ENCODE assay signal across 1 cellular context in the genomic region with DNA sequence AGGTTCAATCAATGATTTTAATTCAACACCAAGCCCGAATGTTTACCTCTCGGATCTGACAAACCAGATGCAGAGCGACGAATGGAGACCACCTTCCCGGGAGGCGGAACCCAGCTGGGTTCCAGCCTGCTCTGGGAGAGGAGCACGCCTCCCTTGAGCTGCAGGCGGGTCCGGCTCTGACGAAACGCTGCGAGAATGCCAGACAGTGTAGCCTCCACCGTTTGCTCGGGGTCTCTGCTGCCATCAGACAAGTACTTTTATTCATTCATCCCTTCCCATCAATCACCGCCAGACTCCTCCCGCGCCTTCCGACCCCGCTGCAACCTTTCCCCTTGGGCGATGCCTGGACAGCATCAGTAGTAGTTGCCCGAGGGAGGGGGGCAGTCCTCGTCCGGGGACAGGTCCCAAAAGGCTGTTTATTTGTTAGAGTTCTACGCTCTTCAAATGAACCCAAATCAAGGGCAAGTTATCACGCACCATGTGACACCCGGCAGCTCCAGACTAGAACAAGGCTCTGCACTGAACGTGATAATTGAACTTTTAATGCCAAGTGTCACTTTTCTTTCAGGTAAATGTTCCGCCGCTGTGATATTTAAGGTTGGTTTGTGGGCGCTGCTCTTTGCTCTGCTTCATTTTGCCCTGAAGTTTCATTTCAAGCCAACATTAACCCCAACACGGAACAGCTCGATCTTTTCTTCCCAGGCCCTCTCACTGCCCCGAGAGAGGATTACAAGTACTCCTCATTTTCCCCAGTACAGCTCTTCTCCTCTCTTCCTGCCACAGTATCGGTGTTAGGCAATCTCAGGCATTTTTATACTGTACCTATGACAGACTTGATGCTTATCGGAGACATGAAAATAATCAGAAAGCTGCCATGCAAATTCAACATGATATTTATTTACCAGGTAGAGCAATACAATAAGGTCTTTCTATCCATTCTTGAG.
TF ChIP-seq lines count a peak whose summit lies in the region.

No MANE protein-coding gene starts in this region.

TF ChIP-seq in GM12878, 131 proteins besides CTCF, POLR2A, EP300 and RAD21 (continued from another document):
- TF ChIP-seq CUX1 (IDR thresholded peaks at IDR 0.05; ENCODE audit: insufficient replicate concordance, low read depth, low read length) (no peak), E2F8 (IDR thresholded peaks at IDR 0.05; ENCODE audit: low read depth, partially characterized antibody) (no peak), BACH1 (IDR thresholded peaks at IDR 0.05; ENCODE audit: borderline replicate concordance) (no peak), RUNX3 (IDR thresholded peaks at IDR 0.05; ENCODE audit: low read length) (no peak), NFIC (IDR thresholded peaks at IDR 0.05; ENCODE audit: low read depth, low read length) (no peak), POU2F2 (IDR thresholded peaks at IDR 0.05; ENCODE audit: borderline replicate concordance, low read depth, low read length) (no peak), KLF5 (IDR thresholded peaks at IDR 0.05; ENCODE audit: partially characterized antibody) (no peak)
TF ChIP-seq in GM12878: peak in this region for 0.
